1 cellular context compared by ENCODE assay signal in genomic region chr10:122461367-122461728, GRCh38.
TF ChIP-seq lines count a peak whose summit lies in the region.

Gene HTRA1 (plus strand): TSS chr10:122461553. CDS start chr10:122461653, 100 bp downstream.

TF ChIP-seq in H1, 55 proteins besides CTCF, POLR2A, EP300 and RAD21 (continued from another document):
- 0 out of 2 replicates have a peak, but pooled peaks have one; percentile 15 for TF ChIP-seq CREB1 (IDR thresholded peaks at IDR 0.05)
